In the genomic region with DNA sequence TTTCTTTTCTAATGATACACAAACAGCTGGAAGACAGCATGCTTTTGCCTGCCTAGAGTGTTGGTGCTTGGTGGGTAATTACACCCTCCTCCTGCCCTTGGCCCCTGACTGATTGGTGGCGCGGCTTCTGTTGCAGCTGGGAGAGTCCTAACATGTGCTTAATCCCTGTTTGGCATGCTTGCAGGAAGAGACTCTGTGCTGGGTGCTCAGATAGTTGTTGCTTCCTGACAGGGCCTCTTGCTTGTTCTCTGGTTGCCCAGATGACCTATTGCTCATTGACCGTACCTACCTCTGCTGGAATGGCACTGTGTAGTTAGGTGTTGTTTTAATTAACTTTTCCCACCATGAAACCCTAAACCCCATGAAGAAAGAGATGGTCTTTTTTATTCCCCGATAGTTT, we compare ENCODE assay signal across 17 cellular contexts.
DNase-seq lines count a peak whose midpoint lies in the region; ATAC-seq and TF ChIP-seq lines count a peak whose summit lies in the region.
"Had no signal": no experiment of that assay in that cellular context is flagged by ENCODE, and none has a peak within 500 bp of the region (broad histone marks: within the 10 kb centered on the region; RNA-seq: fewer than 3 reads in every experiment).

No MANE protein-coding gene starts in this region.

- no peak overlapping the region for H3K27ac ChIP-seq in CD4-positive, alpha-beta T cell (ENCODE audit: low read depth, low read length)
- no peak overlapping the region for H3K27ac ChIP-seq in CD8-positive, alpha-beta T cell (ENCODE audit: low read depth, low read length)
- H3K27ac ChIP-seq in liver (ENCODE audit: low read depth in 1 of 2, low read length in 2 of 2) (peak overlapping the region; percentile 48 to 98), tibial artery (no peak overlapping the region)
- H3K27ac ChIP-seq: KMS-11, RWPE1 had no signal

- no peak overlapping the region for H3K9ac ChIP-seq in liver (ENCODE audit: low read depth in 1 of 2, low read length in 2 of 2)
- H3K9ac ChIP-seq: KMS-11 had no signal

- H3K4me3 ChIP-seq in CD8-positive, alpha-beta T cell (ENCODE audit: low read depth, low read length): no peak overlapping the region
- H3K4me3 ChIP-seq in liver (ENCODE audit: low read depth in 1 of 3, low read length in 3 of 3): no peak overlapping the region
- H3K4me3 ChIP-seq in BE2C (ENCODE audit: low read depth, low read length): no peak overlapping the region
- no peak overlapping the region for H3K4me3 ChIP-seq in tibial artery

- CTCF ChIA-PET in CD4-positive, alpha-beta T cell (lab: Charles Lee): no interaction called here
- CTCF ChIA-PET in CD8-positive, alpha-beta T cell (lab: Charles Lee): interaction anchor here (1.3 kb wide), 1 partner anchor 31 kb away, joined by 4 read pairs; no protein-coding TSS in a partner anchor

- no peaks in the 10 kb centered on the region for H3K9me3 ChIP-seq in CD4-positive, alpha-beta T cell (ENCODE audit: control insufficient read depth, low read length)
- H3K9me3 ChIP-seq in CD8-positive, alpha-beta T cell (ENCODE audit: low read length): no peaks in the 10 kb centered on the region
- H3K9me3 ChIP-seq in T-helper 17 cell (ENCODE audit: control insufficient read depth, low read length, poor library complexity, severe bottlenecking): no peaks in the 10 kb centered on the region
- no peaks in the 10 kb centered on the region for H3K9me3 ChIP-seq in liver (ENCODE audit: control insufficient read depth in 4 of 4, low read length in 3 of 4)
- no peaks in the 10 kb centered on the region for H3K9me3 ChIP-seq in BE2C
- H3K9me3 ChIP-seq in tibial artery: no peaks in the 10 kb centered on the region

- H3K27ac Mint-ChIP-seq in CD4-positive, alpha-beta T cell: peak overlapping the region; percentile 65
- H3K27ac Mint-ChIP-seq in CD8-positive, alpha-beta T cell: peak overlapping the region; percentile 47
- H3K27ac Mint-ChIP-seq in T-helper 17 cell: peak overlapping the region; percentile 75
- H3K27ac Mint-ChIP-seq: B cell had no signal

- intact Hi-C loops in CD4-positive, alpha-beta T cell (cut with DNase I, micrococcal nuclease): no loop called here
- intact Hi-C loops in CD8-positive, alpha-beta T cell (cut with DNase I, micrococcal nuclease): loop anchor here in 1 of 2 experiments (1.0 kb wide), 1 partner anchor 10 kb away; no protein-coding TSS in a partner anchor
- intact Hi-C loops in tibial artery (cut with DNase I; ENCODE audit: low total_unique reads): no loop called here

- no peak overlapping the region for H3K4me3 Mint-ChIP-seq in CD4-positive, alpha-beta T cell
- no peak overlapping the region for H3K4me3 Mint-ChIP-seq in CD8-positive, alpha-beta T cell
- H3K4me3 Mint-ChIP-seq in T-helper 17 cell: no peak overlapping the region
- H3K4me3 Mint-ChIP-seq: B cell had no signal

- H3K4me1 Mint-ChIP-seq in CD4-positive, alpha-beta T cell (ENCODE audit: low read depth): peaks cover 43% of the 10 kb centered on the region
- H3K4me1 Mint-ChIP-seq in CD8-positive, alpha-beta T cell (ENCODE audit: low read depth): peaks cover 35% of the 10 kb centered on the region
- peaks cover 28% of the 10 kb centered on the region for H3K4me1 Mint-ChIP-seq in T-helper 17 cell
- H3K4me1 Mint-ChIP-seq: B cell had no signal

- H3K36me3 Mint-ChIP-seq in CD4-positive, alpha-beta T cell (ENCODE audit: low read depth): peaks cover 98% of the 10 kb centered on the region
- peaks cover 93% of the 10 kb centered on the region for H3K36me3 Mint-ChIP-seq in CD8-positive, alpha-beta T cell
- peaks cover 25% of the 10 kb centered on the region for H3K36me3 Mint-ChIP-seq in T-helper 17 cell (ENCODE audit: low read depth)

- peaks cover 74% of the 10 kb centered on the region for H3K36me3 ChIP-seq in CD8-positive, alpha-beta T cell (ENCODE audit: insufficient read depth, low read length)
- H3K36me3 ChIP-seq in liver (ENCODE audit: control insufficient read depth in 4 of 4, insufficient read depth in 3 of 4, low read depth in 1 of 4, low read length in 3 of 4) (peaks cover 4 to 39% (median 15%) of the 10 kb centered on the region in 4 donors), BE2C (peaks cover 8% of the 10 kb centered on the region), tibial artery (peaks cover 18 to 62% (median 21%) of the 10 kb centered on the region in 3 donors)

- no peaks in the 10 kb centered on the region for H3K4me1 ChIP-seq in CD8-positive, alpha-beta T cell (ENCODE audit: insufficient read depth, low read length)
- peaks cover 4 to 48% (median 13%) of the 10 kb centered on the region in 4 donors for H3K4me1 ChIP-seq in liver (ENCODE audit: control insufficient read depth in 4 of 4, insufficient read depth in 4 of 4, low read length in 3 of 4)
- no peaks in the 10 kb centered on the region for H3K4me1 ChIP-seq in BE2C
- no peaks in the 10 kb centered on the region for H3K4me1 ChIP-seq in tibial artery

- no peak for TF ChIP-seq CTCF in CD4-positive, alpha-beta T cell (IDR thresholded peaks at IDR 0.05)
- TF ChIP-seq CTCF in CD8-positive, alpha-beta T cell (IDR thresholded peaks at IDR 0.05): no peak
- no peak for TF ChIP-seq CTCF in liver (IDR thresholded peaks at IDR 0.05; ENCODE audit: low read depth, low read length, missing input control)
- TF ChIP-seq CTCF in BE2C (IDR thresholded peaks at IDR 0.05; ENCODE audit: low read depth, low read length): no peak
- TF ChIP-seq CTCF in tibial artery (IDR thresholded peaks at IDR 0.05): no peak

- POLR2A ChIA-PET in CD4-positive, alpha-beta T cell (lab: Charles Lee): interaction anchor here (0.6 kb wide), 1 partner anchor 12 kb away, joined by 3 read pairs; no protein-coding TSS in a partner anchor
- POLR2A ChIA-PET in CD8-positive, alpha-beta T cell (lab: Charles Lee): no interaction called here

- no peaks in the 10 kb centered on the region for H3K9me3 Mint-ChIP-seq in CD4-positive, alpha-beta T cell
- no peaks in the 10 kb centered on the region for H3K9me3 Mint-ChIP-seq in CD8-positive, alpha-beta T cell

- no peaks in the 10 kb centered on the region for H3K27me3 Mint-ChIP-seq in CD4-positive, alpha-beta T cell
- no peaks in the 10 kb centered on the region for H3K27me3 Mint-ChIP-seq in CD8-positive, alpha-beta T cell (ENCODE audit: low read depth)
- no peaks in the 10 kb centered on the region for H3K27me3 Mint-ChIP-seq in T-helper 17 cell
- H3K27me3 Mint-ChIP-seq: B cell had no signal

- TF ChIP-seq RAD21 in liver (IDR thresholded peaks at IDR 0.05): no peak

- DNase-seq in CD4-positive, alpha-beta T cell: no peak
- DNase-seq in CD8-positive, alpha-beta T cell: no peak
- DNase-seq in T-helper 17 cell: no peak
- no peak for DNase-seq in BE2C
- no peak for DNase-seq in tibial artery
- DNase-seq: DMS153, NCI-H1048, NCI-H187, NCI-H2171, NCI-H510A, NCI-H82, PC-3 had no signal

- no peaks in the 10 kb centered on the region for H3K27me3 ChIP-seq in CD4-positive, alpha-beta T cell (ENCODE audit: control insufficient read depth, insufficient read depth, low read length)
- no peaks in the 10 kb centered on the region for H3K27me3 ChIP-seq in CD8-positive, alpha-beta T cell (ENCODE audit: insufficient read depth, low read length)
- H3K27me3 ChIP-seq in liver (ENCODE audit: control insufficient read depth in 4 of 4, insufficient read depth in 4 of 4, low read length in 3 of 4) (no peaks in the 10 kb centered on the region), BE2C (no peaks in the 10 kb centered on the region), tibial artery (no peaks in the 10 kb centered on the region)

- WGBS in liver: 82% methylated on average over 4 of the region's 4 CpGs

- no peak for ATAC-seq in CD4-positive, alpha-beta T cell (ENCODE audit: poor library complexity)
- ATAC-seq in CD8-positive, alpha-beta T cell: no peak
- no peak for ATAC-seq in T-helper 17 cell
- ATAC-seq in GM19455 (IDR thresholded peaks at IDR 0.05; ENCODE audit: unreplicated experiment): no peak
- ATAC-seq: PC-3 had no signal

TF ChIP-seq in liver, 16 proteins besides CTCF, POLR2A, EP300 and RAD21:
- TF ChIP-seq HNF4A (conservative IDR thresholded peaks at IDR 0.05): peak in 1 of 2 donors; percentile 4
- TF ChIP-seq, protein P1, sequence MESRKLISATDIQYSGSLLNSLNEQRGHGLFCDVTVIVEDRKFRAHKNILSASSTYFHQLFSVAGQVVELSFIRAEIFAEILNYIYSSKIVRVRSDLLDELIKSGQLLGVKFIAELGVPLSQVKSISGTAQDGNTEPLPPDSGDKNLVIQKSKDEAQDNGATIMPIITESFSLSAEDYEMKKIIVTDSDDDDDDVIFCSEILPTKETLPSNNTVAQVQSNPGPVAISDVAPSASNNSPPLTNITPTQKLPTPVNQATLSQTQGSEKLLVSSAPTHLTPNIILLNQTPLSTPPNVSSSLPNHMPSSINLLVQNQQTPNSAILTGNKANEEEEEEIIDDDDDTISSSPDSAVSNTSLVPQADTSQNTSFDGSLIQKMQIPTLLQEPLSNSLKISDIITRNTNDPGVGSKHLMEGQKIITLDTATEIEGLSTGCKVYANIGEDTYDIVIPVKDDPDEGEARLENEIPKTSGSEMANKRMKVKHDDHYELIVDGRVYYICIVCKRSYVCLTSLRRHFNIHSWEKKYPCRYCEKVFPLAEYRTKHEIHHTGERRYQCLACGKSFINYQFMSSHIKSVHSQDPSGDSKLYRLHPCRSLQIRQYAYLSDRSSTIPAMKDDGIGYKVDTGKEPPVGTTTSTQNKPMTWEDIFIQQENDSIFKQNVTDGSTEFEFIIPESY (IDR thresholded peaks at IDR 0.05): no peak

Comparison
In these comparisons a context has a peak if more than half of its experiments do, and no peak if none do; other contexts are left out.
1. H3K27ac ChIP-seq: peak in liver (2 of 2); none in CD4-positive, alpha-beta T cell (single experiment), CD8-positive, alpha-beta T cell (single experiment) and tibial artery (0 of 2).
2. Peak in every context shown above with its lines, with median percentiles within 50 percentile points of each other: H3K27ac Mint-ChIP-seq.